Comparison of ENCODE assay signal across 8 cellular contexts in genomic region chr17:27654136-27654535, GRCh38. TPM values are rescaled to one million over a fixed set of nuclear protein-coding genes. Genes with fewer than 3 reads are reported as not detected.
"Had no signal": no experiment of that assay in that cellular context is flagged by ENCODE, and none has a peak within 500 bp of the region (broad histone marks: within the 10 kb centered on the region; RNA-seq: fewer than 3 reads in every experiment).

No MANE protein-coding gene starts in this region.

- ATAC-seq: gastrocnemius medialis had no signal

- H3K9me3 ChIP-seq: gastrocnemius medialis, pancreas, tibial artery had no signal

- H3K4me3 Mint-ChIP-seq: activated CD4-positive, alpha-beta memory T cell treated with anti-CD3 and anti-CD28 coated beads for 36 hours; activated naive CD8-positive, alpha-beta T cell treated with anti-CD3 and anti-CD28 coated beads for 36 hours had no signal

- FAIRE-seq: pancreas had no signal

- H3K27ac ChIP-seq: brain microvascular endothelial cell, epithelial cell of prostate, gastrocnemius medialis, pancreas, tibial artery had no signal

- H3K36me3 ChIP-seq: brain microvascular endothelial cell, gastrocnemius medialis, pancreas, tibial artery had no signal

- H3K4me1 ChIP-seq: pancreas, tibial artery had no signal

- H3K27ac Mint-ChIP-seq: activated CD4-positive, alpha-beta memory T cell treated with anti-CD3 and anti-CD28 coated beads for 36 hours; activated naive CD8-positive, alpha-beta T cell treated with anti-CD3 and anti-CD28 coated beads for 36 hours had no signal

- H3K27me3 Mint-ChIP-seq: activated CD4-positive, alpha-beta memory T cell treated with anti-CD3 and anti-CD28 coated beads for 36 hours; activated naive CD8-positive, alpha-beta T cell treated with anti-CD3 and anti-CD28 coated beads for 36 hours had no signal

- H3K27me3 ChIP-seq: brain microvascular endothelial cell, gastrocnemius medialis, pancreas had no signal

- H3K36me3 Mint-ChIP-seq: activated CD4-positive, alpha-beta memory T cell treated with anti-CD3 and anti-CD28 coated beads for 36 hours; activated naive CD8-positive, alpha-beta T cell treated with anti-CD3 and anti-CD28 coated beads for 36 hours had no signal

- H3K9me3 Mint-ChIP-seq: activated CD4-positive, alpha-beta memory T cell treated with anti-CD3 and anti-CD28 coated beads for 36 hours; activated naive CD8-positive, alpha-beta T cell treated with anti-CD3 and anti-CD28 coated beads for 36 hours had no signal

- H3K4me3 ChIP-seq: gastrocnemius medialis, pancreas, tibial artery had no signal

RNA-seq across cellular contexts. Expression of gene LGALS9, which starts 23.1 kb away (rescaled TPM):
- polyA plus RNA-seq: neural cell had no signal
